Comparison of ENCODE assay signal across 8 cellular contexts in the genomic region with DNA sequence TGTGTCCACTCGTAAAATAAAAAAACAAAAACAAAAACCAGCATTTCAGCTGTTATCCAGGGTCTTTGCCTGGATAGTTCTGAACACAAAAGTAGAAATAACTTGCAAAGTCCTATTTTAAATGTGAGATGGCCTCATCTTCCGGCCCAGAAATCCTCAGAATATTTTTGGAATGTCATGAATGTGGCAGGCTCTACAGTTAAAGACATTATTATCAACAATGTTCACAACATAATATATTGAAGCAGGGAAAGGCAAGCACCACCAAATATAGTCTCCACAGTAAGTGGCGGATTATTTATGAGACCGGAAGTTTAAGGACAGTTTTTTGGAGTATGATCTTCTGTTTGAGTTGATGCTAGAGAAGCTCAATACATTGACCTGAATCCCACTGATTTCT. TPM values are rescaled to one million over a fixed set of nuclear protein-coding genes. Genes with fewer than 3 reads are reported as not detected.
DNase-seq lines count a peak whose midpoint lies in the region; ATAC-seq and TF ChIP-seq lines count a peak whose summit lies in the region.

No MANE protein-coding gene starts in this region.

- POLR2A ChIA-PET in T-cell (lab: Charles Lee): no interaction called here

- H3K9me3 Mint-ChIP-seq in T-cell: no peaks in the 10 kb centered on the region

- CTCF ChIA-PET in T-cell (lab: Charles Lee): no interaction called here

- H3K27me3 Mint-ChIP-seq in T-cell: peaks cover 24 to 33% of the 10 kb centered on the region in 2 donors

- peaks cover 17 to 20% (median 17%) of the 10 kb centered on the region in 3 donors for H3K4me1 Mint-ChIP-seq in T-cell

- DNase-seq in H7: no peak
- DNase-seq in T-cell: no peak
- DNase-seq in fibroblast of pulmonary artery (ENCODE audit: low read depth): peak; percentile 67
- DNase-seq in retinal pigment epithelial cell (ENCODE audit: low read depth): no peak
- no peak for DNase-seq in NCI-H748 treated with DMSO at 0.1 percent for 48 hours (lab: John Stamatoyannopoulos, UW)
- no peak for DNase-seq in central memory CD4-positive, alpha-beta T cell
- DNase-seq in occipital lobe (lab: John Stamatoyannopoulos, UW): no peak

- TF ChIP-seq CTCF in fibroblast of pulmonary artery (IDR thresholded peaks at IDR 0.05; ENCODE audit: low read length, missing control alignments): no peak
- TF ChIP-seq CTCF in retinal pigment epithelial cell (conservative IDR thresholded peaks at IDR 0.05; ENCODE audit: low read depth, low read length): no peak

- H3K27me3 ChIP-seq in H7 (ENCODE audit: control insufficient read depth, insufficient read depth, low read length): peaks cover 13% of the 10 kb centered on the region

- H3K36me3 Mint-ChIP-seq in T-cell: no peaks in the 10 kb centered on the region

- no peak overlapping the region for H3K27ac Mint-ChIP-seq in T-cell

- peak overlapping the region; percentile 64 to 87 (median 74) for H3K4me3 Mint-ChIP-seq in T-cell

- H3K4me3 ChIP-seq in H7 (ENCODE audit: insufficient read depth, low read depth, low read length) (peak overlapping the region; percentile 53; the same call in 1 of the 2 replicates), fibroblast of pulmonary artery (replicated peaks; ENCODE audit: low read depth, low read length) (no peak overlapping the region), retinal pigment epithelial cell (ENCODE audit: low read length) (peak overlapping the region; percentile 49)

- ATAC-seq in T-cell (replicated peaks in 1 of 4) (no peak), GM18907 (IDR thresholded peaks at IDR 0.05; ENCODE audit: unreplicated experiment) (no peak)

- H3K36me3 ChIP-seq in H7 (replicated peaks; ENCODE audit: control insufficient read depth, insufficient read depth, low read length): no peaks in the 10 kb centered on the region

RNA-seq across cellular contexts. Expression of a gene that starts 1.2 kb away (rescaled TPM):
- total RNA-seq in H7 (2014; rRNA removed; shearing (Covaris generic)): 38.6 and 52.0 TPM in 2 replicates
- total RNA-seq in T-cell (1 to 10 TPM; 3.6 to 5.9 (median 5.6) TPM), occipital lobe (14.5 TPM)
